Comparison of ENCODE assay signal across 1 cellular context in genomic region chr19:12806242-12807131, GRCh38.
TF ChIP-seq lines count a peak whose summit lies in the region.

Gene RNASEH2A, plus strand, starts transcription at chr19:12806584. Its CDS starts 90 bp downstream, at chr19:12806674.

TF ChIP-seq in K562, 482 proteins besides CTCF, POLR2A, EP300 and RAD21 (continued from another document and continues in another):
- TF ChIP-seq ZNF449 (CRISPR knock-in tag; IDR thresholded peaks at IDR 0.05) (no peak), MCM7 (IDR thresholded peaks at IDR 0.05) (no peak), ZNF398 (CRISPR knock-in tag; IDR thresholded peaks at IDR 0.05) (no peak), FOXP1 (CRISPR knock-in tag; IDR thresholded peaks at IDR 0.05) (peak; percentile 34; the same call in 1 of the 2 replicates), ZC3H8 (IDR thresholded peaks at IDR 0.05) (no peak), NEUROD1 (IDR thresholded peaks at IDR 0.05; ENCODE audit: borderline replicate concordance, low read depth, low read length, partially characterized antibody) (peak; percentile 15), ARID4B (CRISPR knock-in tag; IDR thresholded peaks at IDR 0.05) (peak; percentile 96), NR2F6 (CRISPR knock-in tag; IDR thresholded peaks at IDR 0.05) (no peak), TGIF2 (CRISPR knock-in tag; IDR thresholded peaks at IDR 0.05) (no peak), GTF2F1 (IDR thresholded peaks at IDR 0.05; ENCODE audit: low read depth, low read length) (no peak), HMGN3 (IDR thresholded peaks at IDR 0.05; ENCODE audit: borderline replicate concordance, extremely low read depth, insufficient read length, low read depth, low read length) (peak; percentile 78), MAFF (IDR thresholded peaks at IDR 0.05; ENCODE audit: low read length) (no peak), RBM14 (IDR thresholded peaks at IDR 0.05; ENCODE audit: borderline replicate concordance, insufficient read depth, low read depth, low read length) (no peak), NR1H2 (CRISPR knock-in tag; IDR thresholded peaks at IDR 0.05) (0 out of 2 replicates have a peak, but pooled peaks have one; percentile 66), ZNF717 (CRISPR knock-in tag; IDR thresholded peaks at IDR 0.05) (no peak), ZNF140 (CRISPR knock-in tag; IDR thresholded peaks at IDR 0.05) (no peak), PRPF4 (IDR thresholded peaks at IDR 0.05; ENCODE audit: insufficient read depth, low read depth, low read length, poor library complexity, severe bottlenecking) (no peak), ZNF197 (CRISPR knock-in tag; IDR thresholded peaks at IDR 0.05; ENCODE audit: low read depth) (no peak), BRF1 (IDR thresholded peaks at IDR 0.05; ENCODE audit: borderline replicate concordance, extremely low read depth, insufficient read length) (no peak), MITF (IDR thresholded peaks at IDR 0.05) (no peak), PREB (CRISPR knock-in tag; IDR thresholded peaks at IDR 0.05) (no peak; the same call in 1 of the 2 replicates), LEF1 (IDR thresholded peaks at IDR 0.05) (no peak), CHD4 (IDR thresholded peaks at IDR 0.05; ENCODE audit: insufficient read depth, insufficient replicate concordance, low read depth, low read length, poor library complexity, severe bottlenecking) (no peak), BCL6 (CRISPR knock-in tag; IDR thresholded peaks at IDR 0.05) (no peak), CBX8 (IDR thresholded peaks at IDR 0.05; ENCODE audit: borderline replicate concordance, extremely low read depth, low read depth, low read length, poor library complexity, severe bottlenecking) (no peak), MBD1 (CRISPR knock-in tag; IDR thresholded peaks at IDR 0.05) (no peak), CBX5 (IDR thresholded peaks at IDR 0.05; ENCODE audit: borderline replicate concordance, low read depth) (no peak), ZEB2 (IDR thresholded peaks at IDR 0.05) (no peak), HEY1 (CRISPR knock-in tag; IDR thresholded peaks at IDR 0.05; ENCODE audit: borderline replicate concordance) (no peak), ZNF431 (CRISPR knock-in tag; IDR thresholded peaks at IDR 0.05) (no peak), HNRNPUL1 (IDR thresholded peaks at IDR 0.05; ENCODE audit: low read length) (no peak), ZNF668 (CRISPR knock-in tag; IDR thresholded peaks at IDR 0.05) (no peak), NCOR1 (IDR thresholded peaks at IDR 0.05) (no peak), SNAPC5 (CRISPR knock-in tag; IDR thresholded peaks at IDR 0.05) (no peak), SRSF9 (IDR thresholded peaks at IDR 0.05; ENCODE audit: borderline replicate concordance, low read depth, low read length) (no peak), RBM15 (IDR thresholded peaks at IDR 0.05; ENCODE audit: insufficient read depth, low read length) (no peak), ETV6 (IDR thresholded peaks at IDR 0.05; ENCODE audit: borderline replicate concordance in 1 of 2, low read depth in 2 of 2, low read length in 1 of 2) (no peak), ETV6 (CRISPR knock-in tag; IDR thresholded peaks at IDR 0.05; ENCODE audit: borderline replicate concordance) (no peak), DACH1 (IDR thresholded peaks at IDR 0.05; ENCODE audit: partially characterized antibody) (no peak), HNRNPH1 (optimal IDR thresholded peaks at IDR 0.05; ENCODE audit: low read depth, low read length) (no peak), AFF1 (IDR thresholded peaks at IDR 0.05; ENCODE audit: low read depth in 1 of 2, partially characterized antibody in 2 of 2) (no peak), RNF2 (IDR thresholded peaks at IDR 0.05) (peak; percentile 66; the same call in 1 of the 2 replicates), TCF15 (CRISPR knock-in tag; IDR thresholded peaks at IDR 0.05) (no peak), SRF (CRISPR knock-in tag; IDR thresholded peaks at IDR 0.05) (no peak), ZNF583 (CRISPR knock-in tag; IDR thresholded peaks at IDR 0.05) (no peak), SNIP1 (IDR thresholded peaks at IDR 0.05; ENCODE audit: low read depth) (no peak), NBN (IDR thresholded peaks at IDR 0.05; ENCODE audit: low read depth) (0 out of 2 replicates have a peak, but pooled peaks have one; percentile 53), ZNF644 (tag; IDR thresholded peaks at IDR 0.05; ENCODE audit: low read depth) (no peak), SMC3 (conservative IDR thresholded peaks at IDR 0.05; ENCODE audit: insufficient read depth, low read depth, low read length) (0 out of 2 replicates have a peak, but pooled peaks have one; percentile 3), E2F5 (CRISPR knock-in tag; IDR thresholded peaks at IDR 0.05) (no peak), SREBF1 (IDR thresholded peaks at IDR 0.05; ENCODE audit: borderline replicate concordance, low read depth, low read length) (peak; percentile 73; the same call in 1 of the 2 replicates), ZNF696 (CRISPR knock-in tag; conservative IDR thresholded peaks at IDR 0.05) (no peak)
